1 cellular context compared by ENCODE assay signal in the genomic region with DNA sequence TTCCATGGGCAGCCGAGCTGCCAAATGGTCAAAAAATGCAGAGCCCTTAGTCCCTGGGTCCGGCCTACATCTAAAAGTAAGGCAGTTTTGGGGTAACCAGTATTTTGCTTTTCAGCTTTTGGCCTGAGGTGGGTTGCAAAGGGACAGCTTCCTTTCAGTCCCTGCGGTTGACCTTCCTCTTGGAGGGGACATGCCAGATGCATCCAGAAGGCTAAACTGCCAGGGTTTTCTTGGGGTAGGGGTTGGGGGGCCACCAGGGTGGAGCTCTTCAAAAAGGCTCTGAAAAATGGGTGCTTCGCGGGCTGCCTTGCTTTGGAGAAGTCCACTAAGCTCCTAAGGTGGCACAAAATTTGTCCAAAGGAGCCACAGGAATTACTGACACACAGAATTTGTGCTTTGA.
TF ChIP-seq lines count a peak whose summit lies in the region.

No MANE protein-coding gene starts in this region.

TF ChIP-seq in GM23338, 12 proteins besides CTCF, POLR2A, EP300 and RAD21 (continued from another document):
- TF ChIP-seq, protein P1, sequence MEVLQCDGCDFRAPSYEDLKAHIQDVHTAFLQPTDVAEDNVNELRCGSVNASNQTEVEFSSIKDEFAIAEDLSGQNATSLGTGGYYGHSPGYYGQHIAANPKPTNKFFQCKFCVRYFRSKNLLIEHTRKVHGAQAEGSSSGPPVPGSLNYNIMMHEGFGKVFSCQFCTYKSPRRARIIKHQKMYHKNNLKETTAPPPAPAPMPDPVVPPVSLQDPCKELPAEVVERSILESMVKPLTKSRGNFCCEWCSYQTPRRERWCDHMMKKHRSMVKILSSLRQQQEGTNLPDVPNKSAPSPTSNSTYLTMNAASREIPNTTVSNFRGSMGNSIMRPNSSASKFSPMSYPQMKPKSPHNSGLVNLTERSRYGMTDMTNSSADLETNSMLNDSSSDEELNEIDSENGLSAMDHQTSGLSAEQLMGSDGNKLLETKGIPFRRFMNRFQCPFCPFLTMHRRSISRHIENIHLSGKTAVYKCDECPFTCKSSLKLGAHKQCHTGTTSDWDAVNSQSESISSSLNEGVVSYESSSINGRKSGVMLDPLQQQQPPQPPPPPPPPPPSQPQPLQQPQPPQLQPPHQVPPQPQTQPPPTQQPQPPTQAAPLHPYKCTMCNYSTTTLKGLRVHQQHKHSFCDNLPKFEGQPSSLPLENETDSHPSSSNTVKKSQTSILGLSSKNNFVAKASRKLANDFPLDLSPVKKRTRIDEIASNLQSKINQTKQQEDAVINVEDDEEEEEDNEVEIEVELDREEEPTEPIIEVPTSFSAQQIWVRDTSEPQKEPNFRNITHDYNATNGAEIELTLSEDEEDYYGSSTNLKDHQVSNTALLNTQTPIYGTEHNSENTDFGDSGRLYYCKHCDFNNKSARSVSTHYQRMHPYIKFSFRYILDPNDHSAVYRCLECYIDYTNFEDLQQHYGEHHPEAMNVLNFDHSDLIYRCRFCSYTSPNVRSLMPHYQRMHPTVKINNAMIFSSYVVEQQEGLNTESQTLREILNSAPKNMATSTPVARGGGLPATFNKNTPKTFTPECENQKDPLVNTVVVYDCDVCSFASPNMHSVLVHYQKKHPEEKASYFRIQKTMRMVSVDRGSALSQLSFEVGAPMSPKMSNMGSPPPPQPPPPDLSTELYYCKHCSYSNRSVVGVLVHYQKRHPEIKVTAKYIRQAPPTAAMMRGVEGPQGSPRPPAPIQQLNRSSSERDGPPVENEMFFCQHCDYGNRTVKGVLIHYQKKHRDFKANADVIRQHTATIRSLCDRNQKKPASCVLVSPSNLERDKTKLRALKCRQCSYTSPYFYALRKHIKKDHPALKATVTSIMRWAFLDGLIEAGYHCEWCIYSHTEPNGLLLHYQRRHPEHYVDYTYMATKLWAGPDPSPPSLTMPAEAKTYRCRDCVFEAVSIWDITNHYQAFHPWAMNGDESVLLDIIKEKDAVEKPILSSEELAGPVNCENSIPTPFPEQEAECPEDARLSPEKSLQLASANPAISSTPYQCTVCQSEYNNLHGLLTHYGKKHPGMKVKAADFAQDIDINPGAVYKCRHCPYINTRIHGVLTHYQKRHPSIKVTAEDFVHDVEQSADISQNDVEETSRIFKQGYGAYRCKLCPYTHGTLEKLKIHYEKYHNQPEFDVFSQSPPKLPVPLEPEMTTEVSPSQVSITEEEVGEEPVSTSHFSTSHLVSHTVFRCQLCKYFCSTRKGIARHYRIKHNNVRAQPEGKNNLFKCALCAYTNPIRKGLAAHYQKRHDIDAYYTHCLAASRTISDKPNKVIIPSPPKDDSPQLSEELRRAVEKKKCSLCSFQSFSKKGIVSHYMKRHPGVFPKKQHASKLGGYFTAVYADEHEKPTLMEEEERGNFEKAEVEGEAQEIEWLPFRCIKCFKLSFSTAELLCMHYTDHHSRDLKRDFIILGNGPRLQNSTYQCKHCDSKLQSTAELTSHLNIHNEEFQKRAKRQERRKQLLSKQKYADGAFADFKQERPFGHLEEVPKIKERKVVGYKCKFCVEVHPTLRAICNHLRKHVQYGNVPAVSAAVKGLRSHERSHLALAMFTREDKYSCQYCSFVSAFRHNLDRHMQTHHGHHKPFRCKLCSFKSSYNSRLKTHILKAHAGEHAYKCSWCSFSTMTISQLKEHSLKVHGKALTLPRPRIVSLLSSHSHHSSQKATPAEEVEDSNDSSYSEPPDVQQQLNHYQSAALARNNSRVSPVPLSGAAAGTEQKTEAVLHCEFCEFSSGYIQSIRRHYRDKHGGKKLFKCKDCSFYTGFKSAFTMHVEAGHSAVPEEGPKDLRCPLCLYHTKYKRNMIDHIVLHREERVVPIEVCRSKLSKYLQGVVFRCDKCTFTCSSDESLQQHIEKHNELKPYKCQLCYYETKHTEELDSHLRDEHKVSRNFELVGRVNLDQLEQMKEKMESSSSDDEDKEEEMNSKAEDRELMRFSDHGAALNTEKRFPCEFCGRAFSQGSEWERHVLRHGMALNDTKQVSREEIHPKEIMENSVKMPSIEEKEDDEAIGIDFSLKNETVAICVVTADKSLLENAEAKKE (CRISPR knock-in tag; IDR thresholded peaks at IDR 0.05), result no peak
- TF ChIP-seq, protein P2, sequence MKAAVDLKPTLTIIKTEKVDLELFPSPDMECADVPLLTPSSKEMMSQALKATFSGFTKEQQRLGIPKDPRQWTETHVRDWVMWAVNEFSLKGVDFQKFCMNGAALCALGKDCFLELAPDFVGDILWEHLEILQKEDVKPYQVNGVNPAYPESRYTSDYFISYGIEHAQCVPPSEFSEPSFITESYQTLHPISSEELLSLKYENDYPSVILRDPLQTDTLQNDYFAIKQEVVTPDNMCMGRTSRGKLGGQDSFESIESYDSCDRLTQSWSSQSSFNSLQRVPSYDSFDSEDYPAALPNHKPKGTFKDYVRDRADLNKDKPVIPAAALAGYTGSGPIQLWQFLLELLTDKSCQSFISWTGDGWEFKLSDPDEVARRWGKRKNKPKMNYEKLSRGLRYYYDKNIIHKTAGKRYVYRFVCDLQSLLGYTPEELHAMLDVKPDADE (IDR thresholded peaks at IDR 0.05), result no peak
- TF ChIP-seq EZH2phosphoT487 (IDR thresholded peaks at IDR 0.05; ENCODE audit: unreplicated experiment) (no peak), CREB1 (CRISPR knock-in tag; IDR thresholded peaks at IDR 0.05; ENCODE audit: low read depth) (no peak)
- TF ChIP-seq, protein P3, sequence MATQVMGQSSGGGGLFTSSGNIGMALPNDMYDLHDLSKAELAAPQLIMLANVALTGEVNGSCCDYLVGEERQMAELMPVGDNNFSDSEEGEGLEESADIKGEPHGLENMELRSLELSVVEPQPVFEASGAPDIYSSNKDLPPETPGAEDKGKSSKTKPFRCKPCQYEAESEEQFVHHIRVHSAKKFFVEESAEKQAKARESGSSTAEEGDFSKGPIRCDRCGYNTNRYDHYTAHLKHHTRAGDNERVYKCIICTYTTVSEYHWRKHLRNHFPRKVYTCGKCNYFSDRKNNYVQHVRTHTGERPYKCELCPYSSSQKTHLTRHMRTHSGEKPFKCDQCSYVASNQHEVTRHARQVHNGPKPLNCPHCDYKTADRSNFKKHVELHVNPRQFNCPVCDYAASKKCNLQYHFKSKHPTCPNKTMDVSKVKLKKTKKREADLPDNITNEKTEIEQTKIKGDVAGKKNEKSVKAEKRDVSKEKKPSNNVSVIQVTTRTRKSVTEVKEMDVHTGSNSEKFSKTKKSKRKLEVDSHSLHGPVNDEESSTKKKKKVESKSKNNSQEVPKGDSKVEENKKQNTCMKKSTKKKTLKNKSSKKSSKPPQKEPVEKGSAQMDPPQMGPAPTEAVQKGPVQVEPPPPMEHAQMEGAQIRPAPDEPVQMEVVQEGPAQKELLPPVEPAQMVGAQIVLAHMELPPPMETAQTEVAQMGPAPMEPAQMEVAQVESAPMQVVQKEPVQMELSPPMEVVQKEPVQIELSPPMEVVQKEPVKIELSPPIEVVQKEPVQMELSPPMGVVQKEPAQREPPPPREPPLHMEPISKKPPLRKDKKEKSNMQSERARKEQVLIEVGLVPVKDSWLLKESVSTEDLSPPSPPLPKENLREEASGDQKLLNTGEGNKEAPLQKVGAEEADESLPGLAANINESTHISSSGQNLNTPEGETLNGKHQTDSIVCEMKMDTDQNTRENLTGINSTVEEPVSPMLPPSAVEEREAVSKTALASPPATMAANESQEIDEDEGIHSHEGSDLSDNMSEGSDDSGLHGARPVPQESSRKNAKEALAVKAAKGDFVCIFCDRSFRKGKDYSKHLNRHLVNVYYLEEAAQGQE (IDR thresholded peaks at IDR 0.05; ENCODE audit: unreplicated experiment), result no peak
TF ChIP-seq in GM23338: peak in this region for 0.
